24 cellular contexts compared by ENCODE assay signal in genomic region chr9:19432473-19432872, GRCh38.
"Had no signal": no experiment of that assay in that cellular context is flagged by ENCODE, and none has a peak within 500 bp of the region (broad histone marks: within the 10 kb centered on the region; RNA-seq: fewer than 3 reads in every experiment).

No MANE protein-coding gene starts in this region.

- ATAC-seq: activated CD8-positive, alpha-beta memory T cell treated with anti-CD3 and anti-CD28 coated beads, Interleukin-2, amount 10 ng/mL, durations not matched to agents 7 days and 5 days; activated CD8-positive, alpha-beta T cell treated with anti-CD3 and anti-CD28 coated beads for 36 hours; activated naive CD8-positive, alpha-beta T cell treated with anti-CD3 and anti-CD28 coated beads, Interleukin-2, amount 50 U/mL, for 24 hours; stimulated activated effector memory CD8-positive, alpha-beta T cell treated with anti-CD3 and anti-CD28 coated beads, Interleukin-12 subunit alpha, Interleukin-12 subunit beta, amount 100 ng/mL, for 72 hours had no signal

- H3K4me1 Mint-ChIP-seq: activated CD4-positive, alpha-beta T cell treated with anti-CD3 and anti-CD28 coated beads, Interleukin-2, amount 10 ng/mL, durations not matched to agents 7 days and 5 days; activated CD8-positive, alpha-beta memory T cell treated with anti-CD3 and anti-CD28 coated beads, Interleukin-2, amount 10 ng/mL, durations not matched to agents 7 days and 5 days; activated naive CD4-positive, alpha-beta T cell treated with anti-CD3 and anti-CD28 coated beads, Interleukin-2, amount 10 ng/mL, durations not matched to agents 7 days and 5 days; activated naive CD8-positive, alpha-beta T cell treated with anti-CD3 and anti-CD28 coated beads, Interleukin-2, amount 50 U/mL, for 24 hours; brain; stimulated activated effector memory CD8-positive, alpha-beta T cell treated with anti-CD3 and anti-CD28 coated beads, Interleukin-12 subunit alpha, Interleukin-12 subunit beta, amount 100 ng/mL, for 72 hours had no signal

- H3K4me3 Mint-ChIP-seq: activated CD4-positive, alpha-beta T cell treated with anti-CD3 and anti-CD28 coated beads, Interleukin-2, amount 10 ng/mL, durations not matched to agents 7 days and 5 days; activated CD8-positive, alpha-beta memory T cell treated with anti-CD3 and anti-CD28 coated beads, Interleukin-2, amount 10 ng/mL, durations not matched to agents 7 days and 5 days; activated CD8-positive, alpha-beta T cell treated with anti-CD3 and anti-CD28 coated beads for 36 hours; activated naive CD4-positive, alpha-beta T cell treated with anti-CD3 and anti-CD28 coated beads, Interleukin-2, amount 10 ng/mL, durations not matched to agents 7 days and 5 days; activated naive CD8-positive, alpha-beta T cell treated with anti-CD3 and anti-CD28 coated beads, Interleukin-2, amount 50 U/mL, for 24 hours; brain; nephron; stimulated activated effector memory CD8-positive, alpha-beta T cell treated with anti-CD3 and anti-CD28 coated beads, Interleukin-12 subunit alpha, Interleukin-12 subunit beta, amount 100 ng/mL, for 72 hours; type B pancreatic cell had no signal

- DNase-seq: activated CD4-positive, alpha-beta T cell treated with anti-CD3 and anti-CD28 coated beads, Interleukin-2, amount 10 ng/mL, durations not matched to agents 7 days and 5 days; activated CD4-positive, CD25-positive, alpha-beta regulatory T cell treated with anti-CD3 and anti-CD28 coated beads, Interleukin-2, amount 50 U/mL, for 72 hours; activated CD8-positive, alpha-beta memory T cell treated with anti-CD3 and anti-CD28 coated beads, Interleukin-2, amount 10 ng/mL, durations not matched to agents 7 days and 5 days; activated CD8-positive, alpha-beta T cell treated with anti-CD3 and anti-CD28 coated beads for 36 hours; activated effector memory CD4-positive, alpha-beta T cell treated with anti-CD3 and anti-CD28 coated beads, Interleukin-2, amount 50 U/mL, for 16 hours; activated naive CD4-positive, alpha-beta T cell treated with anti-CD3 and anti-CD28 coated beads, Interleukin-2, amount 10 ng/mL, durations not matched to agents 7 days and 5 days; activated naive CD8-positive, alpha-beta T cell treated with anti-CD3 and anti-CD28 coated beads, Interleukin-2, amount 50 U/mL, for 24 hours; activated T-cell treated with anti-CD3 and anti-CD28 coated beads for 4 hours; anterior cingulate cortex; caudate nucleus; effector memory CD4-positive, alpha-beta T cell; esophagus squamous epithelium; mesenchymal stem cell; stimulated activated CD4-positive, alpha-beta T cell treated with anti-CD3 and anti-CD28 coated beads, Interleukin-2, amount 100 ng/mL, for 24 hours; stomach had no signal

- H3K36me3 ChIP-seq: right lobe of liver had no signal

- H3K27ac Mint-ChIP-seq: activated CD4-positive, alpha-beta T cell treated with anti-CD3 and anti-CD28 coated beads, Interleukin-2, amount 10 ng/mL, durations not matched to agents 7 days and 5 days; activated CD8-positive, alpha-beta memory T cell treated with anti-CD3 and anti-CD28 coated beads, Interleukin-2, amount 10 ng/mL, durations not matched to agents 7 days and 5 days; activated CD8-positive, alpha-beta T cell treated with anti-CD3 and anti-CD28 coated beads for 36 hours; activated naive CD4-positive, alpha-beta T cell treated with anti-CD3 and anti-CD28 coated beads, Interleukin-2, amount 10 ng/mL, durations not matched to agents 7 days and 5 days; activated naive CD8-positive, alpha-beta T cell treated with anti-CD3 and anti-CD28 coated beads, Interleukin-2, amount 50 U/mL, for 24 hours; brain; stimulated activated effector memory CD8-positive, alpha-beta T cell treated with anti-CD3 and anti-CD28 coated beads, Interleukin-12 subunit alpha, Interleukin-12 subunit beta, amount 100 ng/mL, for 72 hours; type B pancreatic cell had no signal

- H3K27me3 Mint-ChIP-seq: activated CD4-positive, alpha-beta T cell treated with anti-CD3 and anti-CD28 coated beads, Interleukin-2, amount 10 ng/mL, durations not matched to agents 7 days and 5 days; activated CD8-positive, alpha-beta memory T cell treated with anti-CD3 and anti-CD28 coated beads, Interleukin-2, amount 10 ng/mL, durations not matched to agents 7 days and 5 days; activated CD8-positive, alpha-beta T cell treated with anti-CD3 and anti-CD28 coated beads for 36 hours; activated naive CD4-positive, alpha-beta T cell treated with anti-CD3 and anti-CD28 coated beads, Interleukin-2, amount 10 ng/mL, durations not matched to agents 7 days and 5 days; activated naive CD8-positive, alpha-beta T cell treated with anti-CD3 and anti-CD28 coated beads, Interleukin-2, amount 50 U/mL, for 24 hours; brain; type B pancreatic cell had no signal

- H3K27me3 ChIP-seq: esophagus squamous epithelium, hepatocyte, right lobe of liver, stomach, vagina had no signal

- H3K36me3 Mint-ChIP-seq: stimulated activated effector memory CD8-positive, alpha-beta T cell treated with anti-CD3 and anti-CD28 coated beads, Interleukin-12 subunit alpha, Interleukin-12 subunit beta, amount 100 ng/mL, for 72 hours had no signal

- H3K9me3 Mint-ChIP-seq: activated CD4-positive, alpha-beta T cell treated with anti-CD3 and anti-CD28 coated beads, Interleukin-2, amount 10 ng/mL, durations not matched to agents 7 days and 5 days; activated CD8-positive, alpha-beta T cell treated with anti-CD3 and anti-CD28 coated beads for 36 hours; activated naive CD4-positive, alpha-beta T cell treated with anti-CD3 and anti-CD28 coated beads, Interleukin-2, amount 10 ng/mL, durations not matched to agents 7 days and 5 days; activated naive CD8-positive, alpha-beta T cell treated with anti-CD3 and anti-CD28 coated beads, Interleukin-2, amount 50 U/mL, for 24 hours; nephron; stimulated activated effector memory CD8-positive, alpha-beta T cell treated with anti-CD3 and anti-CD28 coated beads, Interleukin-12 subunit alpha, Interleukin-12 subunit beta, amount 100 ng/mL, for 72 hours; type B pancreatic cell had no signal

- H3K9me3 ChIP-seq: esophagus squamous epithelium, right lobe of liver, stomach, vagina had no signal

- H3K27ac ChIP-seq: hepatocyte, right lobe of liver, skin epidermis, vagina had no signal

- H3K4me1 ChIP-seq: parathyroid adenoma, right lobe of liver had no signal

- H3K4me3 ChIP-seq: esophagus squamous epithelium, hepatocyte, right lobe of liver, skin epidermis, stomach, vagina had no signal
